9 cellular contexts compared by ENCODE assay signal in the genomic region with DNA sequence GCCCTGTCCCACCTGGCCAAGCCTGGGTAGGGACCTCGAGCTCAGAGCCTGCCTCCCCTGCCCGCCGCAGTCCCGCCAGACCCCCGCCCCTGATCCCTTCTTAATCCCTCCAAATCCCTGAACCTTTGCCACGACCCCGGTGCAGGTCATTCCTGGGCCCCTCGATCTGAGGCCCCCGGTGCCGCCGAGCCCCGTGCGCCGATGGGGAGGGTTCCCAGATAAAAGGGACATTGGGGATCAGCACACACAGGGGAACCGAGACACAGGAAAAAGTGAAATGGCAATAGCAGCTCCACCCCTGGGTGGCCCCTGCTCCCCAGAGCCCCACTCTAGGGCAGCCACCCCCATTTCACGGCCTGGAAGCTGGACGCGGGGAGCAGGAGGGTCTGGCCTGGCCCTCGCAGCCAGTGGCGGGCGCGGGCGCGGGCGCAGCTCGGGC. TPM values are rescaled to one million over a fixed set of nuclear protein-coding genes. Genes with fewer than 3 reads are reported as not detected.
DNase-seq lines count a peak whose midpoint lies in the region; ATAC-seq, FAIRE-seq and TF ChIP-seq lines count a peak whose summit lies in the region.
"Had no signal": no experiment of that assay in that cellular context is flagged by ENCODE, and none has a peak within 500 bp of the region (broad histone marks: within the 10 kb centered on the region; RNA-seq: fewer than 3 reads in every experiment).

No MANE protein-coding gene starts in this region.

- H3K4me1 ChIP-seq in MM.1S (ENCODE audit: low read length) (0 out of 2 replicates have a peak, but pooled peaks cover 4% of the 10 kb centered on the region), H1 (replicated peaks in 1 of 4; ENCODE audit: control insufficient read depth in 3 of 4, insufficient read depth in 4 of 4, low read length in 3 of 4) (peaks cover 3 to 26% (median 16%) of the 10 kb centered on the region in 4 experiments), pancreas (peaks cover 0 to 3% (median 2%) of the 10 kb centered on the region in 3 donors), kidney (ENCODE audit: control insufficient read depth in 1 of 2, insufficient read depth in 1 of 2, low read depth in 1 of 2, low read length in 2 of 2) (peaks cover 0 to 10% of the 10 kb centered on the region in 2 donors)

- POLR2A ChIA-PET in CD4-positive, alpha-beta T cell (lab: Charles Lee) = no interaction called here
- POLR2A ChIA-PET in H1 (lab: Charles Lee; ENCODE audit: partially characterized antibody) = no interaction called here

- H3K79me2 ChIP-seq in MM.1S (ENCODE audit: low read length) = no peaks in the 10 kb centered on the region
- peaks cover 0 to 6% of the 10 kb centered on the region in 2 experiments; a peak in 1 of 4 replicates for H3K79me2 ChIP-seq in H1 (ENCODE audit: control insufficient read depth in 1 of 2, insufficient read depth in 2 of 2, low read length in 2 of 2)

- H2AK5ac ChIP-seq in H1 (ENCODE audit: low read depth, low read length) = no peak overlapping the region

- no peaks in the 10 kb centered on the region for H3K9me3 ChIP-seq in CD4-positive, alpha-beta T cell (ENCODE audit: control insufficient read depth, low read length)
- H3K9me3 ChIP-seq in MM.1S (replicated peaks; ENCODE audit: insufficient read depth, low read length) = no peaks in the 10 kb centered on the region
- H3K9me3 ChIP-seq in H1 (ENCODE audit: insufficient read depth in 2 of 2, low read depth in 1 of 2, low read length in 1 of 2) = peaks cover 0 to 2% of the 10 kb centered on the region in 2 experiments; a peak in 2 of 4 replicates
- H3K9me3 ChIP-seq in pancreas = no peaks in the 10 kb centered on the region
- H3K9me3 ChIP-seq in kidney (ENCODE audit: control insufficient read depth in 1 of 2, low read length in 2 of 2) = no peaks in the 10 kb centered on the region

- no peak overlapping the region for H4K91ac ChIP-seq in H1 (replicated peaks; ENCODE audit: insufficient read length, low read length)

- peaks cover 28% of the 10 kb centered on the region for H3K23me2 ChIP-seq in H1 (ENCODE audit: low read depth, low read length)

- no peaks in the 10 kb centered on the region for H3F3A ChIP-seq in MM.1S (ENCODE audit: insufficient read depth, low read length)

- H3K27ac ChIP-seq in CD4-positive, alpha-beta T cell (ENCODE audit: low read depth, low read length) = no peak overlapping the region
- no peak overlapping the region for H3K27ac ChIP-seq in MM.1S (ENCODE audit: low read length)
- H3K27ac ChIP-seq in H1 (ENCODE audit: low read depth, low read length) = no peak overlapping the region
- no peak overlapping the region for H3K27ac ChIP-seq in pancreas
- H3K27ac ChIP-seq in kidney (ENCODE audit: low read depth in 2 of 2, low read length in 2 of 2) = no peak overlapping the region

- H3K9me3 Mint-ChIP-seq in CD4-positive, alpha-beta T cell = no peaks in the 10 kb centered on the region
- H3K9me3 Mint-ChIP-seq: effector memory CD8-positive, alpha-beta T cell had no signal

- DNase-seq in CD4-positive, alpha-beta T cell = no peak
- DNase-seq in MM.1S = no peak
- DNase-seq in H1 (ENCODE audit: low read depth in 1 of 2, low spot score in 2 of 2) = no peak
- no peak for DNase-seq in pancreas
- DNase-seq in SHP77 (lab: John Stamatoyannopoulos, UW) = no peak
- no peak for DNase-seq in kidney

- TF ChIP-seq POLR2A in H1 (IDR thresholded peaks at IDR 0.05; ENCODE audit: control extremely low read depth in 1 of 2, low read depth in 2 of 2, low read length in 2 of 2) = no peak

- H3K27me3 ChIP-seq in CD4-positive, alpha-beta T cell (ENCODE audit: control insufficient read depth, insufficient read depth, low read length) = peaks cover 42% of the 10 kb centered on the region
- H3K27me3 ChIP-seq in MM.1S (replicated peaks; ENCODE audit: insufficient read depth, low read length) (peaks cover 47% of the 10 kb centered on the region), H1 (replicated peaks in 1 of 4; ENCODE audit: control insufficient read depth in 3 of 4, extremely low read depth in 1 of 4, insufficient read depth in 3 of 4, low read length in 3 of 4) (peaks cover 51 to 66% (median 63%) of the 10 kb centered on the region in 4 experiments), pancreas (peaks cover 0 to 3% (median under 1%) of the 10 kb centered on the region in 4 donors)

- no peak for TF ChIP-seq CTCF in CD4-positive, alpha-beta T cell (IDR thresholded peaks at IDR 0.05)
- TF ChIP-seq CTCF in MM.1S (IDR thresholded peaks at IDR 0.05; ENCODE audit: low read length) (0 out of 2 replicates have a peak, but pooled peaks have one; percentile 26), H1 (IDR thresholded peaks at IDR 0.05; ENCODE audit: control extremely low read depth in 1 of 3, insufficient read depth in 1 of 3, low read depth in 1 of 3, low read length in 3 of 3) (no peak), pancreas (IDR thresholded peaks at IDR 0.05) (no peak), kidney (IDR thresholded peaks at IDR 0.05; ENCODE audit: borderline replicate concordance, extremely low read depth, insufficient read depth) (no peak)

- no peak overlapping the region for H2BK15ac ChIP-seq in H1 (ENCODE audit: low read length)

- H4K20me1 ChIP-seq in MM.1S (ENCODE audit: insufficient read depth, low read length) (no peaks in the 10 kb centered on the region), H1 (replicated peaks in 1 of 2; ENCODE audit: control insufficient read depth in 1 of 2, insufficient read depth in 2 of 2, low read length in 2 of 2) (peaks cover 2 to 32% of the 10 kb centered on the region in 2 experiments)

- peak overlapping the region; percentile 30 for H3K4me3 Mint-ChIP-seq in CD4-positive, alpha-beta T cell

- no peak for ATAC-seq in CD4-positive, alpha-beta T cell (ENCODE audit: poor library complexity)
- no peak for ATAC-seq in pancreas
- no peak for ATAC-seq in GM21529 (IDR thresholded peaks at IDR 0.05; ENCODE audit: unreplicated experiment)
- no peak for ATAC-seq in GM19467 (IDR thresholded peaks at IDR 0.05; ENCODE audit: unreplicated experiment)

- FAIRE-seq in H1 (lab: Jason Lieb, UNC) (no peak), pancreas (lab: Jason Lieb, UNC) (no peak), kidney (lab: Jason Lieb, UNC) (no peak)

- H3K36me3 Mint-ChIP-seq in CD4-positive, alpha-beta T cell (ENCODE audit: low read depth) = no peaks in the 10 kb centered on the region

- H3K4me1 Mint-ChIP-seq in CD4-positive, alpha-beta T cell (ENCODE audit: low read depth) = no peaks in the 10 kb centered on the region

- no peak overlapping the region for H3K27ac Mint-ChIP-seq in CD4-positive, alpha-beta T cell
- H3K27ac Mint-ChIP-seq: effector memory CD8-positive, alpha-beta T cell had no signal

- H3K9ac ChIP-seq in MM.1S (ENCODE audit: low read length) = no peak overlapping the region
- no peak overlapping the region for H3K9ac ChIP-seq in H1 (replicated peaks in 1 of 4; ENCODE audit: extremely low read depth in 1 of 4, low read depth in 3 of 4, low read length in 3 of 4)
- H3K9ac ChIP-seq in kidney (ENCODE audit: low read length in 2 of 2) = no peak overlapping the region

- 3% methylated on average over 18 of the region's 26 CpGs; no CpG with 5 or more reads in 1 of the 2 experiments for WGBS in H1 (ENCODE audit: extremely low coverage in 1 of 2, insufficient coverage in 1 of 2, insufficient read length in 1 of 2, insufficient replicate concordance in 2 of 2, low coverage in 1 of 2, low lambda C conversion rate in 2 of 2, missing lambda C conversion rate in 1 of 2), 2 experiments
- WGBS in pancreas, 2 donors = 7 to 11% methylated on average over 18 to 26 of the region's 26 CpGs

- H2BK20ac ChIP-seq in H1 (ENCODE audit: low read length) = no peak overlapping the region

- no peaks in the 10 kb centered on the region for H3K9me2 ChIP-seq in MM.1S (replicated peaks; ENCODE audit: insufficient read depth, low read length)

- intact Hi-C loops in CD4-positive, alpha-beta T cell (cut with DNase I, micrococcal nuclease) = no loop called here
- intact Hi-C loops in pancreas (cut with DNase I) (no loop called here), kidney (cut with DNase I) (no loop called here)

- TF ChIP-seq EP300 in H1 (IDR thresholded peaks at IDR 0.05; ENCODE audit: borderline replicate concordance in 1 of 2, low read depth in 2 of 2, low read length in 2 of 2) = no peak

- H3K56ac ChIP-seq in H1 (replicated peaks; ENCODE audit: insufficient read length, low read depth, low read length) = no peak overlapping the region

- no peak overlapping the region for H4K5ac ChIP-seq in H1 (ENCODE audit: insufficient read length, low read depth, low read length)

- H3K4me3 ChIP-seq in MM.1S (ENCODE audit: low read length) (peak overlapping the region; percentile 85; the same call in 1 of the 2 replicates), H1 (ENCODE audit: extremely low read depth in 1 of 4, insufficient read depth in 2 of 4, low read depth in 3 of 4, low read length in 4 of 4) (peak overlapping the region in 3 of 4 experiments; percentile 15 to 63 (median 26); a peak in 5 of 8 replicates), pancreas (peak overlapping the region in 3 of 4 donors; percentile 33 to 75 (median 45)), kidney (ENCODE audit: low read length in 2 of 2) (no peak overlapping the region)

- H2BK120ac ChIP-seq in H1 (replicated peaks; ENCODE audit: low read depth, low read length) = no peak overlapping the region

- no peaks in the 10 kb centered on the region for H3K79me1 ChIP-seq in H1 (ENCODE audit: low read depth, low read length)

- H3K27me3 Mint-ChIP-seq in CD4-positive, alpha-beta T cell = peaks cover 26% of the 10 kb centered on the region

- 0 out of 2 replicates have a peak overlapping the region, but pooled peaks have one; percentile 75 for H2BK12ac ChIP-seq in H1 (ENCODE audit: low read depth, low read length)

- H3K4me2 ChIP-seq in MM.1S (ENCODE audit: low read depth, low read length) (peak overlapping the region; percentile 98; the same call in 1 of the 2 replicates), H1 (ENCODE audit: insufficient read depth in 1 of 2, low read depth in 2 of 2, low read length in 2 of 2) (peak overlapping the region; percentile 53 to 70)

- no peak overlapping the region for H4K8ac ChIP-seq in H1 (ENCODE audit: extremely low read depth, insufficient read depth, low read length)

- TF ChIP-seq RAD21 in H1 (IDR thresholded peaks at IDR 0.05 in 1 of 2, conservative IDR thresholded peaks at IDR 0.05 in 1 of 2; ENCODE audit: low read depth in 2 of 2, low read length in 2 of 2) = no peak

- no peak overlapping the region; the same call in 1 of the 2 replicates for H3K18ac ChIP-seq in H1 (ENCODE audit: extremely low read depth, low read length)

- CTCF ChIA-PET in CD4-positive, alpha-beta T cell (lab: Charles Lee) = no interaction called here
- CTCF ChIA-PET in H1 (lab: Charles Lee; ENCODE audit: partially characterized antibody) = interaction anchor here (0.5 to 1.2 kb wide), 12 partner anchors 28 to 564 kb away, joined by 3 to 9 read pairs (median 4); no protein-coding TSS in a partner anchor

- H3K36me3 ChIP-seq in MM.1S (replicated peaks; ENCODE audit: insufficient read depth, low read length) (no peaks in the 10 kb centered on the region), H1 (ENCODE audit: control insufficient read depth in 2 of 4, insufficient read depth in 4 of 4, low read length in 3 of 4) (peaks cover 0 to 8% (median 0%) of the 10 kb centered on the region in 4 experiments; a peak in 2 of 8 replicates), pancreas (no peaks in the 10 kb centered on the region), kidney (ENCODE audit: control insufficient read depth in 1 of 2, insufficient read depth in 2 of 2, low read length in 2 of 2) (no peaks in the 10 kb centered on the region)

- no peak overlapping the region for H3K23ac ChIP-seq in H1 (ENCODE audit: insufficient read length)

- H3K4ac ChIP-seq in H1 (replicated peaks; ENCODE audit: insufficient read length, low read depth, low read length) = no peak overlapping the region

- H3K14ac ChIP-seq in H1 (ENCODE audit: insufficient read length) = no peak overlapping the region

- 0 out of 2 replicates have a peak overlapping the region, but pooled peaks have one; percentile 52 for H2BK5ac ChIP-seq in H1 (ENCODE audit: low read depth, low read length)

- H2AFZ ChIP-seq in MM.1S (ENCODE audit: low read length) = no peak overlapping the region
- no peak overlapping the region for H2AFZ ChIP-seq in H1 (ENCODE audit: low read length)

RNA-seq across cellular contexts. Expression of gene WNT7B, which starts 1.3 kb away (rescaled TPM):
- total RNA-seq in CD4-positive, alpha-beta T cell = not detected
- total RNA-seq in H1 (2021; fragmentation: NEBNext Ultra II Directional; extraction: Animal tissue kit (Norgen Biotek cat#: 25700)) = 0.13 and 0.24 TPM in 2 replicates
- 0.14 and 0.24 TPM in 2 replicates for polyA plus RNA-seq in H1 (2011; rRNA removed)
- 0.12 TPM for polyA plus RNA-seq in H1 (2011; cell fraction: cytosol; rRNA removed)
- polyA plus RNA-seq in H1 (2011; cell fraction: nucleus; rRNA removed) = 0.27 TPM
- 0.14 to 0.46 TPM (median 0.23 TPM) in 4 replicates for polyA plus RNA-seq in H1 (2012, experiment 1 of 2)
- polyA plus RNA-seq in H1 (2012, experiment 2 of 2) = 0.29 TPM
- 0.08 TPM for polyA plus RNA-seq in H1 (2013, experiment 1 of 2)
- 0.13 TPM for polyA plus RNA-seq in H1 (2013, experiment 2 of 2)
- 0.16 and 0.17 TPM in 2 replicates for polyA minus RNA-seq in H1 (2011; rRNA and poly(A)+ RNA removed)
- not detected for polyA minus RNA-seq in H1 (2011; cell fraction: cytosol; rRNA and poly(A)+ RNA removed)
- 0.30 TPM for polyA minus RNA-seq in H1 (2011; cell fraction: nucleus; rRNA and poly(A)+ RNA removed)
- 1 to 10 TPM in 1 of 6 donors, under 1 TPM in 5; 0.16 to 1.3 (median 0.62) TPM for total RNA-seq in pancreas
- under 1 TPM; 0.66 to 0.95 TPM for polyA plus RNA-seq in pancreas
- 1.6 TPM for total RNA-seq in kidney
- 2.4 TPM for polyA plus RNA-seq in kidney (ENCODE audit: insufficient read depth, low read depth, low replicate concordance)

Comparison
In these comparisons a context has a peak if more than half of its experiments do, and no peak if none do; other contexts are left out.
1. H3K4me3 ChIP-seq: peak in MM.1S (single experiment), H1 (3 of 4) and pancreas (3 of 4); none in kidney (0 of 2).